ENCODE assay signal across 2 cellular contexts in the genomic region with DNA sequence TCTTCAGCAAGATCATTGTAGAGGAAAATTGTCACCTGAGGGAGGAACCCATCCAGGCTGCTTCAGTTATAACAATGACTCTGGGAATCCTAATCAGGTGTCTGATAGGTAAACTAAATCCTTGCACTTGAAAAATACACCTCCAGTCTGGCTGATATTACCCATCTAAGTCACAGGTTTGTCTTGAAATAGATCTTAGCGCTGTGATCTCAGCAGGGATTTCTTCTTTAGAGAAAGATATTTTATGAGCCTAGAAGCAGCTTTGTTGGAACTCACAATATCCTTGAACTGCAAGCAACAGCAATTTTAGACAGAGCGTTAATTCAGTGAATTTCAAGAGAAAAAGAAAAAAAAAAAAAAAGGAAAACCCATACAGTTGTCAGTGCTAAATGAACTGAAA.
TF ChIP-seq lines count a peak whose summit lies in the region.

No MANE protein-coding gene starts in this region.

TF ChIP-seq in A549, 52 proteins besides CTCF, POLR2A, EP300 and RAD21:
- TF ChIP-seq RNF2 (IDR thresholded peaks at IDR 0.05; ENCODE audit: borderline replicate concordance, low read depth) (no peak), FOXS1 (CRISPR knock-in tag; IDR thresholded peaks at IDR 0.05) (no peak), KDM1A (IDR thresholded peaks at IDR 0.05; ENCODE audit: low read depth) (no peak), CEBPB (IDR thresholded peaks at IDR 0.05) (no peak), MAZ (IDR thresholded peaks at IDR 0.05; ENCODE audit: borderline replicate concordance, low read depth, low read length) (no peak), GATA3 (IDR thresholded peaks at IDR 0.05; ENCODE audit: borderline replicate concordance) (no peak), BHLHE40 (IDR thresholded peaks at IDR 0.05; ENCODE audit: low read depth, low read length) (no peak), HOXB5 (CRISPR knock-in tag; IDR thresholded peaks at IDR 0.05) (no peak), MYC (IDR thresholded peaks at IDR 0.05; ENCODE audit: borderline replicate concordance, low read length) (no peak), MAFK (IDR thresholded peaks at IDR 0.05; ENCODE audit: partially characterized antibody) (no peak), HEYL (CRISPR knock-in tag; IDR thresholded peaks at IDR 0.05) (no peak), RARB (CRISPR knock-in tag; IDR thresholded peaks at IDR 0.05) (no peak), JUNB (IDR thresholded peaks at IDR 0.05) (no peak), CBX2 (IDR thresholded peaks at IDR 0.05; ENCODE audit: borderline replicate concordance, low read depth) (no peak), EHMT2 (IDR thresholded peaks at IDR 0.05; ENCODE audit: low read depth) (no peak)
- TF ChIP-seq, protein P1, sequence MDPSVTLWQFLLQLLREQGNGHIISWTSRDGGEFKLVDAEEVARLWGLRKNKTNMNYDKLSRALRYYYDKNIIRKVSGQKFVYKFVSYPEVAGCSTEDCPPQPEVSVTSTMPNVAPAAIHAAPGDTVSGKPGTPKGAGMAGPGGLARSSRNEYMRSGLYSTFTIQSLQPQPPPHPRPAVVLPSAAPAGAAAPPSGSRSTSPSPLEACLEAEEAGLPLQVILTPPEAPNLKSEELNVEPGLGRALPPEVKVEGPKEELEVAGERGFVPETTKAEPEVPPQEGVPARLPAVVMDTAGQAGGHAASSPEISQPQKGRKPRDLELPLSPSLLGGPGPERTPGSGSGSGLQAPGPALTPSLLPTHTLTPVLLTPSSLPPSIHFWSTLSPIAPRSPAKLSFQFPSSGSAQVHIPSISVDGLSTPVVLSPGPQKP (IDR thresholded peaks at IDR 0.05; ENCODE audit: low read depth, low read length) = no peak
- TF ChIP-seq, protein P2, sequence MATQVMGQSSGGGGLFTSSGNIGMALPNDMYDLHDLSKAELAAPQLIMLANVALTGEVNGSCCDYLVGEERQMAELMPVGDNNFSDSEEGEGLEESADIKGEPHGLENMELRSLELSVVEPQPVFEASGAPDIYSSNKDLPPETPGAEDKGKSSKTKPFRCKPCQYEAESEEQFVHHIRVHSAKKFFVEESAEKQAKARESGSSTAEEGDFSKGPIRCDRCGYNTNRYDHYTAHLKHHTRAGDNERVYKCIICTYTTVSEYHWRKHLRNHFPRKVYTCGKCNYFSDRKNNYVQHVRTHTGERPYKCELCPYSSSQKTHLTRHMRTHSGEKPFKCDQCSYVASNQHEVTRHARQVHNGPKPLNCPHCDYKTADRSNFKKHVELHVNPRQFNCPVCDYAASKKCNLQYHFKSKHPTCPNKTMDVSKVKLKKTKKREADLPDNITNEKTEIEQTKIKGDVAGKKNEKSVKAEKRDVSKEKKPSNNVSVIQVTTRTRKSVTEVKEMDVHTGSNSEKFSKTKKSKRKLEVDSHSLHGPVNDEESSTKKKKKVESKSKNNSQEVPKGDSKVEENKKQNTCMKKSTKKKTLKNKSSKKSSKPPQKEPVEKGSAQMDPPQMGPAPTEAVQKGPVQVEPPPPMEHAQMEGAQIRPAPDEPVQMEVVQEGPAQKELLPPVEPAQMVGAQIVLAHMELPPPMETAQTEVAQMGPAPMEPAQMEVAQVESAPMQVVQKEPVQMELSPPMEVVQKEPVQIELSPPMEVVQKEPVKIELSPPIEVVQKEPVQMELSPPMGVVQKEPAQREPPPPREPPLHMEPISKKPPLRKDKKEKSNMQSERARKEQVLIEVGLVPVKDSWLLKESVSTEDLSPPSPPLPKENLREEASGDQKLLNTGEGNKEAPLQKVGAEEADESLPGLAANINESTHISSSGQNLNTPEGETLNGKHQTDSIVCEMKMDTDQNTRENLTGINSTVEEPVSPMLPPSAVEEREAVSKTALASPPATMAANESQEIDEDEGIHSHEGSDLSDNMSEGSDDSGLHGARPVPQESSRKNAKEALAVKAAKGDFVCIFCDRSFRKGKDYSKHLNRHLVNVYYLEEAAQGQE (IDR thresholded peaks at IDR 0.05) = no peak
- TF ChIP-seq, protein P3, sequence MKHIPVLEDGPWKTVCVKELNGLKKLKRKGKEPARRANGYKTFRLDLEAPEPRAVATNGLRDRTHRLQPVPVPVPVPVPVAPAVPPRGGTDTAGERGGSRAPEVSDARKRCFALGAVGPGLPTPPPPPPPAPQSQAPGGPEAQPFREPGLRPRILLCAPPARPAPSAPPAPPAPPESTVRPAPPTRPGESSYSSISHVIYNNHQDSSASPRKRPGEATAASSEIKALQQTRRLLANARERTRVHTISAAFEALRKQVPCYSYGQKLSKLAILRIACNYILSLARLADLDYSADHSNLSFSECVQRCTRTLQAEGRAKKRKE (CRISPR knock-in tag; IDR thresholded peaks at IDR 0.05; ENCODE audit: low read depth) = no peak

TF ChIP-seq in HepG2, 621 proteins besides CTCF, POLR2A, EP300 and RAD21:
- TF ChIP-seq ZNF615 (CRISPR knock-in tag; IDR thresholded peaks at IDR 0.05; ENCODE audit: borderline replicate concordance) (no peak), KDM5B (CRISPR knock-in tag; IDR thresholded peaks at IDR 0.05; ENCODE audit: borderline replicate concordance) (no peak)
